20 cellular contexts compared by ENCODE assay signal in genomic region chr5:132763369-132764036, GRCh38. TPM values are rescaled to one million over a fixed set of nuclear protein-coding genes. Genes with fewer than 3 reads are reported as not detected.
A peak's percentile ranks its signal among the peaks of the same experiment; 100 is the strongest.
DNase-seq lines count a peak whose midpoint lies in the region; ATAC-seq, FAIRE-seq and TF ChIP-seq lines count a peak whose summit lies in the region.
"Had no signal": no experiment of that assay in that cellular context is flagged by ENCODE, and none has a peak within 500 bp of the region (broad histone marks: within the 10 kb centered on the region; RNA-seq: fewer than 3 reads in every experiment).

No MANE protein-coding gene starts in this region.

- no peak overlapping the region for H3K4me3 Mint-ChIP-seq in activated CD8-positive, alpha-beta memory T cell treated with anti-CD3 and anti-CD28 coated beads, Interleukin-2, amount 10 ng/mL, durations not matched to agents 7 days and 5 days
- no peak overlapping the region for H3K4me3 Mint-ChIP-seq in endodermal cell
- no peak overlapping the region for H3K4me3 Mint-ChIP-seq in activated naive CD8-positive, alpha-beta T cell treated with anti-CD3 and anti-CD28 coated beads for 36 hours
- H3K4me3 Mint-ChIP-seq: CD8-positive, alpha-beta memory T cell had no signal

- H3K9me3 ChIP-seq in endodermal cell (ENCODE audit: control insufficient read depth, low read length), result no peaks in the 10 kb centered on the region
- no peaks in the 10 kb centered on the region for H3K9me3 ChIP-seq in HepG2 (ENCODE audit: low read length)
- H3K9me3 ChIP-seq: SJCRH30 had no signal

- no peak overlapping the region for H3K27ac Mint-ChIP-seq in activated CD8-positive, alpha-beta memory T cell treated with anti-CD3 and anti-CD28 coated beads, Interleukin-2, amount 10 ng/mL, durations not matched to agents 7 days and 5 days
- H3K27ac Mint-ChIP-seq in endodermal cell, result no peak overlapping the region
- H3K27ac Mint-ChIP-seq in activated naive CD8-positive, alpha-beta T cell treated with anti-CD3 and anti-CD28 coated beads for 36 hours, result no peak overlapping the region

- CTCF ChIA-PET in activated CD8-positive, alpha-beta memory T cell treated with anti-CD3 and anti-CD28 coated beads, Interleukin-2, amount 10 ng/mL, durations not matched to agents 7 days and 5 days (lab: Charles Lee), result interaction anchor here (1.1 kb wide), 1 partner anchor 10 kb away, joined by 3 read pairs; no protein-coding TSS in a partner anchor
- CTCF ChIA-PET in HepG2 (lab: Yijun Ruan, JAX; ENCODE audit: low intra/inter-chr PET ratio, low total read pairs), result no interaction called here

- H3K79me2 ChIP-seq in HepG2 (ENCODE audit: insufficient read depth, low read length), result peaks cover 8% of the 10 kb centered on the region

- in situ Hi-C loops in HepG2 (cut with HindIII; ENCODE audit: extremely low pct_ligation_motif_present, low pct_unique_long_range_greater_than_20kb), result no loop called here

- TF ChIP-seq RAD21 in HepG2 (CRISPR knock-in tag; IDR thresholded peaks at IDR 0.05), result no peak

- peaks cover 8% of the 10 kb centered on the region for H3K36me3 Mint-ChIP-seq in activated CD8-positive, alpha-beta memory T cell treated with anti-CD3 and anti-CD28 coated beads, Interleukin-2, amount 10 ng/mL, durations not matched to agents 7 days and 5 days
- H3K36me3 Mint-ChIP-seq in endodermal cell (ENCODE audit: low read depth), result peaks cover 37% of the 10 kb centered on the region
- no peaks in the 10 kb centered on the region for H3K36me3 Mint-ChIP-seq in activated naive CD8-positive, alpha-beta T cell treated with anti-CD3 and anti-CD28 coated beads for 36 hours

- H3K9ac ChIP-seq in endodermal cell (ENCODE audit: extremely low read depth, low read length, poor library complexity, severe bottlenecking), result no peak overlapping the region
- H3K9ac ChIP-seq in HepG2 (ENCODE audit: insufficient read depth, low read depth, low read length), result no peak overlapping the region

- H3K27ac ChIP-seq in endodermal cell (ENCODE audit: low read depth, low read length) (no peak overlapping the region), substantia nigra (ENCODE audit: low read depth, low read length, poor library complexity, severe bottlenecking) (peak overlapping the region; percentile 40), HepG2 (ENCODE audit: extremely low read length, insufficient read depth, low read length) (no peak overlapping the region)
- H3K27ac ChIP-seq: 22Rv1, SJCRH30 had no signal

- DNase-seq in activated CD8-positive, alpha-beta memory T cell treated with anti-CD3 and anti-CD28 coated beads for 24 hours, result peak; percentile 48
- no peak for DNase-seq in activated CD8-positive, alpha-beta memory T cell treated with anti-CD3 and anti-CD28 coated beads, Interleukin-2, amount 10 ng/mL, durations not matched to agents 7 days and 5 days
- peak; percentile 21 for DNase-seq in H7
- DNase-seq in endodermal cell, result peak; percentile 28
- DNase-seq in substantia nigra (lab: John Stamatoyannopoulos, UW), result no peak
- no peak for DNase-seq in HepG2 (ENCODE audit: low spot score)
- DNase-seq in activated naive CD8-positive, alpha-beta T cell treated with anti-CD3 and anti-CD28 coated beads for 36 hours, result no peak
- DNase-seq: DMS79 treated with DMSO at 0.1 percent for 48 hours, GOT3, NCI-H1417 treated with DMSO at 0.1 percent for 48 hours, NCI-H1930, NCI-H526 treated with DMSO at 0.1 percent for 48 hours, SJCRH30 had no signal

- H3K4me1 Mint-ChIP-seq in activated CD8-positive, alpha-beta memory T cell treated with anti-CD3 and anti-CD28 coated beads, Interleukin-2, amount 10 ng/mL, durations not matched to agents 7 days and 5 days, result no peaks in the 10 kb centered on the region
- no peaks in the 10 kb centered on the region for H3K4me1 Mint-ChIP-seq in endodermal cell
- no peaks in the 10 kb centered on the region for H3K4me1 Mint-ChIP-seq in activated naive CD8-positive, alpha-beta T cell treated with anti-CD3 and anti-CD28 coated beads for 36 hours

- H2AFZ ChIP-seq in HepG2 (ENCODE audit: low read length), result no peak overlapping the region

- no TSS peak for BruUV-seq in HepG2 (replicated peaks; lab: Mats Ljungman, UMichigan)

- H3K4me1 ChIP-seq in endodermal cell (ENCODE audit: control insufficient read depth, insufficient read depth, low read length) (no peaks in the 10 kb centered on the region), HepG2 (ENCODE audit: insufficient read depth, low read length) (no peaks in the 10 kb centered on the region)

- no peaks in the 10 kb centered on the region for H3K27me3 Mint-ChIP-seq in activated CD8-positive, alpha-beta memory T cell treated with anti-CD3 and anti-CD28 coated beads, Interleukin-2, amount 10 ng/mL, durations not matched to agents 7 days and 5 days
- no peaks in the 10 kb centered on the region for H3K27me3 Mint-ChIP-seq in endodermal cell (ENCODE audit: insufficient read depth)
- H3K27me3 Mint-ChIP-seq in activated naive CD8-positive, alpha-beta T cell treated with anti-CD3 and anti-CD28 coated beads for 36 hours, result no peaks in the 10 kb centered on the region

- intact Hi-C loops in HepG2 (cut with micrococcal nuclease; ENCODE audit: unreplicated experiment), result no loop called here

- POLR2A ChIA-PET in HepG2 (lab: Yijun Ruan, JAX), result no interaction called here

- H3K4me3 ChIP-seq in H7 (ENCODE audit: insufficient read depth, low read depth, low read length) (no peak overlapping the region), endodermal cell (ENCODE audit: low read length) (no peak overlapping the region), HepG2 (replicated peaks in 1 of 3; ENCODE audit: insufficient read depth in 1 of 3, low read depth in 2 of 3, low read length in 3 of 3) (no peak overlapping the region)
- H3K4me3 ChIP-seq: K562, SJCRH30 had no signal

- no peak for FAIRE-seq in HepG2 (lab: Jason Lieb, UNC)
- FAIRE-seq: K562 had no signal

- no peak for TF ChIP-seq EP300 in HepG2 (IDR thresholded peaks at IDR 0.05; ENCODE audit: low read depth in 2 of 2, low read length in 2 of 2)
- TF ChIP-seq EP300 in HepG2 (CRISPR knock-in tag; IDR thresholded peaks at IDR 0.05; ENCODE audit: borderline replicate concordance), result no peak

- H3K4me2 ChIP-seq in HepG2 (ENCODE audit: low read depth, low read length), result no peak overlapping the region

- no peak for TF ChIP-seq CTCF in endodermal cell (conservative IDR thresholded peaks at IDR 0.05)
- no peak for TF ChIP-seq CTCF in HepG2 (CRISPR knock-in tag; IDR thresholded peaks at IDR 0.05)

- no peaks in the 10 kb centered on the region for H3K9me3 Mint-ChIP-seq in activated CD8-positive, alpha-beta memory T cell treated with anti-CD3 and anti-CD28 coated beads, Interleukin-2, amount 10 ng/mL, durations not matched to agents 7 days and 5 days (ENCODE audit: low read depth)
- no peaks in the 10 kb centered on the region for H3K9me3 Mint-ChIP-seq in endodermal cell
- H3K9me3 Mint-ChIP-seq in activated naive CD8-positive, alpha-beta T cell treated with anti-CD3 and anti-CD28 coated beads for 36 hours, result no peaks in the 10 kb centered on the region
- H3K9me3 Mint-ChIP-seq: CD8-positive, alpha-beta memory T cell had no signal

- no peaks in the 10 kb centered on the region for H4K20me1 ChIP-seq in HepG2 (ENCODE audit: insufficient read depth, low read length)

- H3K36me3 ChIP-seq in H7 (replicated peaks; ENCODE audit: control insufficient read depth, insufficient read depth, low read length) (peaks cover 3% of the 10 kb centered on the region), endodermal cell (ENCODE audit: control insufficient read depth, insufficient read depth, low read length) (peaks cover 28% of the 10 kb centered on the region), HepG2 (replicated peaks in 1 of 2; ENCODE audit: control insufficient read depth in 1 of 2, insufficient read depth in 2 of 2, low read length in 2 of 2) (peaks cover 20 to 65% of the 10 kb centered on the region in 2 experiments; a peak in 4 of 5 replicates)
- H3K36me3 ChIP-seq: SJCRH30 had no signal

- TF ChIP-seq POLR2A in HepG2 (IDR thresholded peaks at IDR 0.05; ENCODE audit: insufficient read depth in 1 of 2, low read depth in 2 of 2, low read length in 2 of 2), result no peak

- H3K27me3 ChIP-seq in H7 (ENCODE audit: control insufficient read depth, insufficient read depth, low read length), result no peaks in the 10 kb centered on the region
- no peaks in the 10 kb centered on the region for H3K27me3 ChIP-seq in endodermal cell (ENCODE audit: control insufficient read depth, insufficient read depth, low read length, poor library complexity, severe bottlenecking)
- H3K27me3 ChIP-seq in HepG2 (ENCODE audit: control insufficient read depth in 1 of 2, insufficient read depth in 2 of 2, low read length in 2 of 2), result no peaks in the 10 kb centered on the region
- H3K27me3 ChIP-seq: SJCRH30 had no signal

- 93 to 97% methylated on average over 17 of the region's 17 CpGs for WGBS in endodermal cell (ENCODE audit: insufficient coverage in 1 of 2, insufficient read length in 1 of 2), 2 experiments
- 96% methylated on average over 16 of the region's 17 CpGs for WGBS in HepG2 (ENCODE audit: low lambda C conversion rate)

- ATAC-seq in activated CD8-positive, alpha-beta memory T cell treated with anti-CD3 and anti-CD28 coated beads, Interleukin-2, amount 10 ng/mL, durations not matched to agents 7 days and 5 days, result no peak
- ATAC-seq in HepG2 (no peak), GM18867 (IDR thresholded peaks at IDR 0.05; ENCODE audit: unreplicated experiment) (no peak)
- ATAC-seq: K562 had no signal

RNA-seq across cellular contexts. Expression of gene SEPTIN8, which starts 13.5 kb away (rescaled TPM):
- total RNA-seq in activated CD8-positive, alpha-beta memory T cell treated with anti-CD3 and anti-CD28 coated beads, Interleukin-2, amount 10 ng/mL, durations not matched to agents 7 days and 5 days, result 10 to 100 TPM; 43.7 to 57.3 TPM
- 10.5 and 12.4 TPM in 2 replicates for total RNA-seq in H7 (2014; rRNA removed; shearing (Covaris generic))
- total RNA-seq in endodermal cell (10 to 100 TPM; 49.0 to 56.7 TPM), HepG2 (2016; rRNA removed; fragmentation: Illumina TruSeq; extraction: Trizol) (49.9 and 50.7 TPM in 2 replicates)
- polyA plus RNA-seq in endodermal cell (2013, experiment 1 of 2), result 44.7 TPM
- 40.8 TPM for polyA plus RNA-seq in endodermal cell (2013, experiment 2 of 2)
- 13.3 and 15.3 TPM in 2 replicates for total RNA-seq in HepG2 (2016; cell fraction: cytosol; rRNA removed; fragmentation: Illumina TruSeq; extraction: Trizol; ENCODE audit: low read depth)
- 44.4 and 46.1 TPM in 2 replicates for total RNA-seq in HepG2 (2016; cell fraction: insoluble cytoplasmic fraction; rRNA removed; fragmentation: Illumina TruSeq; extraction: Trizol)
- total RNA-seq in HepG2 (2016; cell fraction: membrane; rRNA removed; fragmentation: Illumina TruSeq; extraction: Trizol), result 36.1 and 39.7 TPM in 2 replicates
- 44.2 and 49.8 TPM in 2 replicates for total RNA-seq in HepG2 (2016; cell fraction: nucleus; rRNA removed; fragmentation: Illumina TruSeq; extraction: Trizol)
- polyA plus RNA-seq in HepG2 (2011; rRNA removed), result 41.4 and 52.4 TPM in 2 replicates
- polyA plus RNA-seq in HepG2 (2011; cell fraction: cytosol; rRNA removed), result 28.0 and 28.2 TPM in 2 replicates
- polyA plus RNA-seq in HepG2 (2011; cell fraction: nucleus; rRNA removed), result 111 and 114 TPM in 2 replicates
- polyA plus RNA-seq in HepG2 (2012), result 25.3 and 37.5 TPM in 2 replicates
- polyA plus RNA-seq in HepG2 (2016; cell fraction: cytosol; fragmentation: Illumina TruSeq; extraction: Trizol; ENCODE audit: low read depth), result 13.8 and 15.1 TPM in 2 replicates
- 42.4 and 53.4 TPM in 2 replicates for polyA plus RNA-seq in HepG2 (2016; cell fraction: insoluble cytoplasmic fraction; fragmentation: Illumina TruSeq; extraction: Trizol; ENCODE audit: low read depth)
- polyA plus RNA-seq in HepG2 (2016; cell fraction: membrane; fragmentation: Illumina TruSeq; extraction: Trizol; ENCODE audit: low read depth), result 26.2 and 28.3 TPM in 2 replicates
- 65.8 and 78.0 TPM in 2 replicates for polyA plus RNA-seq in HepG2 (2016; cell fraction: nucleus; fragmentation: Illumina TruSeq; extraction: Trizol; ENCODE audit: insufficient read depth, low read depth)
- polyA minus RNA-seq in HepG2 (2011; rRNA and poly(A)+ RNA removed; ENCODE audit: low replicate concordance), result 18.7 and 34.8 TPM in 2 replicates
- 17.4 TPM in 2 replicates for polyA minus RNA-seq in HepG2 (2011; cell fraction: cytosol; rRNA and poly(A)+ RNA removed)
- polyA minus RNA-seq in HepG2 (2011; cell fraction: nucleus; rRNA and poly(A)+ RNA removed), result 40.3 and 47.5 TPM in 2 replicates
- total RNA-seq in activated naive CD8-positive, alpha-beta T cell treated with anti-CD3 and anti-CD28 coated beads for 36 hours, result 10 to 100 TPM; 21.2 to 22.2 TPM

RNA-seq across cellular contexts. Expression of gene CCNI2, which starts 16.3 kb away (rescaled TPM):
- 10 to 100 TPM; 16.7 to 52.5 TPM for total RNA-seq in activated CD8-positive, alpha-beta memory T cell treated with anti-CD3 and anti-CD28 coated beads, Interleukin-2, amount 10 ng/mL, durations not matched to agents 7 days and 5 days
- total RNA-seq in H7 (2014; rRNA removed; shearing (Covaris generic)), result 0.07 and 0.18 TPM in 2 replicates
- total RNA-seq in endodermal cell (1 to 10 TPM; 1.2 to 1.3 TPM), HepG2 (2016; rRNA removed; fragmentation: Illumina TruSeq; extraction: Trizol) (not detected in 2 replicates)
- polyA plus RNA-seq in endodermal cell (2013, experiment 1 of 2), result 0.21 TPM
- not detected for polyA plus RNA-seq in endodermal cell (2013, experiment 2 of 2)
- not detected in 2 replicates for total RNA-seq in HepG2 (2016; cell fraction: cytosol; rRNA removed; fragmentation: Illumina TruSeq; extraction: Trizol; ENCODE audit: low read depth)
- total RNA-seq in HepG2 (2016; cell fraction: insoluble cytoplasmic fraction; rRNA removed; fragmentation: Illumina TruSeq; extraction: Trizol), result not detected in 2 replicates
- total RNA-seq in HepG2 (2016; cell fraction: membrane; rRNA removed; fragmentation: Illumina TruSeq; extraction: Trizol), result not detected in 2 replicates
- total RNA-seq in HepG2 (2016; cell fraction: nucleus; rRNA removed; fragmentation: Illumina TruSeq; extraction: Trizol), result not detected in 2 replicates
- polyA plus RNA-seq in HepG2 (2011; rRNA removed), result 0.03 TPM in 1 of 2 replicates, not detected in the other
- polyA plus RNA-seq in HepG2 (2011; cell fraction: cytosol; rRNA removed), result not detected in 2 replicates
- polyA plus RNA-seq in HepG2 (2011; cell fraction: nucleus; rRNA removed), result not detected in 2 replicates
- 0.86 and 1.2 TPM in 2 replicates for polyA plus RNA-seq in HepG2 (2012)
- not detected in 2 replicates for polyA plus RNA-seq in HepG2 (2016; cell fraction: cytosol; fragmentation: Illumina TruSeq; extraction: Trizol; ENCODE audit: low read depth)
- not detected in 2 replicates for polyA plus RNA-seq in HepG2 (2016; cell fraction: insoluble cytoplasmic fraction; fragmentation: Illumina TruSeq; extraction: Trizol; ENCODE audit: low read depth)
- polyA plus RNA-seq in HepG2 (2016; cell fraction: membrane; fragmentation: Illumina TruSeq; extraction: Trizol; ENCODE audit: low read depth), result not detected in 2 replicates
- polyA plus RNA-seq in HepG2 (2016; cell fraction: nucleus; fragmentation: Illumina TruSeq; extraction: Trizol; ENCODE audit: insufficient read depth, low read depth), result not detected in 2 replicates
- not detected in 2 replicates for polyA minus RNA-seq in HepG2 (2011; rRNA and poly(A)+ RNA removed; ENCODE audit: low replicate concordance)
- polyA minus RNA-seq in HepG2 (2011; cell fraction: cytosol; rRNA and poly(A)+ RNA removed), result not detected in 2 replicates
- not detected in 2 replicates for polyA minus RNA-seq in HepG2 (2011; cell fraction: nucleus; rRNA and poly(A)+ RNA removed)
- 1 to 10 TPM; 6.9 to 8.4 TPM for total RNA-seq in activated naive CD8-positive, alpha-beta T cell treated with anti-CD3 and anti-CD28 coated beads for 36 hours
- total RNA-seq: OCI-LY7, RPMI7951, SJCRH30 had no signal
- polyA plus RNA-seq: BJ had no signal

RNA-seq across cellular contexts. Expression of gene KIF3A, which starts 26.2 kb away (rescaled TPM):
- 10 to 100 TPM; 18.2 to 38.8 TPM for total RNA-seq in activated CD8-positive, alpha-beta memory T cell treated with anti-CD3 and anti-CD28 coated beads, Interleukin-2, amount 10 ng/mL, durations not matched to agents 7 days and 5 days
- 2.7 and 3.2 TPM in 2 replicates for total RNA-seq in H7 (2014; rRNA removed; shearing (Covaris generic))
- total RNA-seq in endodermal cell (10 to 100 TPM; 19.6 to 25.2 TPM), HepG2 (2016; rRNA removed; fragmentation: Illumina TruSeq; extraction: Trizol) (8.4 and 11.3 TPM in 2 replicates)
- polyA plus RNA-seq in endodermal cell (2013, experiment 1 of 2), result 14.6 TPM
- polyA plus RNA-seq in endodermal cell (2013, experiment 2 of 2), result 14.7 TPM
- total RNA-seq in HepG2 (2016; cell fraction: cytosol; rRNA removed; fragmentation: Illumina TruSeq; extraction: Trizol; ENCODE audit: low read depth), result 2.8 and 3.1 TPM in 2 replicates
- total RNA-seq in HepG2 (2016; cell fraction: insoluble cytoplasmic fraction; rRNA removed; fragmentation: Illumina TruSeq; extraction: Trizol), result 7.5 and 11.1 TPM in 2 replicates
- total RNA-seq in HepG2 (2016; cell fraction: membrane; rRNA removed; fragmentation: Illumina TruSeq; extraction: Trizol), result 1.5 and 2.4 TPM in 2 replicates
- total RNA-seq in HepG2 (2016; cell fraction: nucleus; rRNA removed; fragmentation: Illumina TruSeq; extraction: Trizol), result 7.2 and 8.7 TPM in 2 replicates
- 2.3 TPM in 2 replicates for polyA plus RNA-seq in HepG2 (2011; rRNA removed)
- 0.91 and 1.5 TPM in 2 replicates for polyA plus RNA-seq in HepG2 (2011; cell fraction: cytosol; rRNA removed)
- 2.0 and 3.9 TPM in 2 replicates for polyA plus RNA-seq in HepG2 (2011; cell fraction: nucleus; rRNA removed)
- polyA plus RNA-seq in HepG2 (2012), result 3.5 and 4.3 TPM in 2 replicates
- polyA plus RNA-seq in HepG2 (2016; cell fraction: cytosol; fragmentation: Illumina TruSeq; extraction: Trizol; ENCODE audit: low read depth), result 0.07 and 0.16 TPM in 2 replicates
- 5.7 and 6.8 TPM in 2 replicates for polyA plus RNA-seq in HepG2 (2016; cell fraction: insoluble cytoplasmic fraction; fragmentation: Illumina TruSeq; extraction: Trizol; ENCODE audit: low read depth)
- 0.19 and 0.44 TPM in 2 replicates for polyA plus RNA-seq in HepG2 (2016; cell fraction: membrane; fragmentation: Illumina TruSeq; extraction: Trizol; ENCODE audit: low read depth)
- 7.8 and 14.1 TPM in 2 replicates for polyA plus RNA-seq in HepG2 (2016; cell fraction: nucleus; fragmentation: Illumina TruSeq; extraction: Trizol; ENCODE audit: insufficient read depth, low read depth)
- polyA minus RNA-seq in HepG2 (2011; rRNA and poly(A)+ RNA removed; ENCODE audit: low replicate concordance), result 0.86 and 1.3 TPM in 2 replicates
- 1.4 and 4.2 TPM in 2 replicates for polyA minus RNA-seq in HepG2 (2011; cell fraction: cytosol; rRNA and poly(A)+ RNA removed)
- polyA minus RNA-seq in HepG2 (2011; cell fraction: nucleus; rRNA and poly(A)+ RNA removed), result 9.7 TPM in 2 replicates
- total RNA-seq in activated naive CD8-positive, alpha-beta T cell treated with anti-CD3 and anti-CD28 coated beads for 36 hours, result 10 to 100 TPM; 10.7 to 11.1 TPM

RNA-seq across cellular contexts. Expression of gene SOWAHA, which starts 49.6 kb away (rescaled TPM):
- total RNA-seq in activated CD8-positive, alpha-beta memory T cell treated with anti-CD3 and anti-CD28 coated beads, Interleukin-2, amount 10 ng/mL, durations not matched to agents 7 days and 5 days, result under 1 TPM in 1 of 2 experiments, not detected in 1; 0.42 TPM
- total RNA-seq in H7 (2014; rRNA removed; shearing (Covaris generic)), result 0.21 TPM in 1 of 2 replicates, not detected in the other
- total RNA-seq in endodermal cell (under 1 TPM in 1 of 2 donors, not detected in 1; 0.13 TPM), HepG2 (2016; rRNA removed; fragmentation: Illumina TruSeq; extraction: Trizol) (1.9 and 2.0 TPM in 2 replicates)
- not detected for polyA plus RNA-seq in endodermal cell (2013, experiment 1 of 2)
- polyA plus RNA-seq in endodermal cell (2013, experiment 2 of 2), result not detected
- total RNA-seq in HepG2 (2016; cell fraction: cytosol; rRNA removed; fragmentation: Illumina TruSeq; extraction: Trizol; ENCODE audit: low read depth), result 0.35 and 0.40 TPM in 2 replicates
- 2.0 and 2.2 TPM in 2 replicates for total RNA-seq in HepG2 (2016; cell fraction: insoluble cytoplasmic fraction; rRNA removed; fragmentation: Illumina TruSeq; extraction: Trizol)
- 1.4 and 1.6 TPM in 2 replicates for total RNA-seq in HepG2 (2016; cell fraction: membrane; rRNA removed; fragmentation: Illumina TruSeq; extraction: Trizol)
- total RNA-seq in HepG2 (2016; cell fraction: nucleus; rRNA removed; fragmentation: Illumina TruSeq; extraction: Trizol), result 1.1 and 1.6 TPM in 2 replicates
- polyA plus RNA-seq in HepG2 (2011; rRNA removed), result 0.82 and 0.95 TPM in 2 replicates
- 0.88 and 1.0 TPM in 2 replicates for polyA plus RNA-seq in HepG2 (2011; cell fraction: cytosol; rRNA removed)
- polyA plus RNA-seq in HepG2 (2011; cell fraction: nucleus; rRNA removed), result 0.57 and 0.77 TPM in 2 replicates
- 0.73 and 0.79 TPM in 2 replicates for polyA plus RNA-seq in HepG2 (2012)
- polyA plus RNA-seq in HepG2 (2016; cell fraction: cytosol; fragmentation: Illumina TruSeq; extraction: Trizol; ENCODE audit: low read depth), result 0.28 and 0.41 TPM in 2 replicates
- polyA plus RNA-seq in HepG2 (2016; cell fraction: insoluble cytoplasmic fraction; fragmentation: Illumina TruSeq; extraction: Trizol; ENCODE audit: low read depth), result 2.7 and 2.9 TPM in 2 replicates
- polyA plus RNA-seq in HepG2 (2016; cell fraction: membrane; fragmentation: Illumina TruSeq; extraction: Trizol; ENCODE audit: low read depth), result 1.2 and 1.3 TPM in 2 replicates
- 1.7 and 1.8 TPM in 2 replicates for polyA plus RNA-seq in HepG2 (2016; cell fraction: nucleus; fragmentation: Illumina TruSeq; extraction: Trizol; ENCODE audit: insufficient read depth, low read depth)
- polyA minus RNA-seq in HepG2 (2011; rRNA and poly(A)+ RNA removed; ENCODE audit: low replicate concordance), result 2.2 TPM in 1 of 2 replicates, not detected in the other
- 0.49 and 1.1 TPM in 2 replicates for polyA minus RNA-seq in HepG2 (2011; cell fraction: cytosol; rRNA and poly(A)+ RNA removed)
- polyA minus RNA-seq in HepG2 (2011; cell fraction: nucleus; rRNA and poly(A)+ RNA removed), result 0.62 and 0.64 TPM in 2 replicates
- under 1 TPM in 1 of 2 experiments, not detected in 1; 0.06 TPM for total RNA-seq in activated naive CD8-positive, alpha-beta T cell treated with anti-CD3 and anti-CD28 coated beads for 36 hours
- total RNA-seq: K562, OCI-LY7, RPMI7951 had no signal
- polyA plus RNA-seq: BJ; CD8-positive, alpha-beta memory T cell; K562 had no signal

Comparison
In these comparisons a context has a peak if more than half of its experiments do, and no peak if none do; other contexts are left out.
1. DNase-seq: peak in activated CD8-positive, alpha-beta memory T cell treated with anti-CD3 and anti-CD28 coated beads for 24 hours (single experiment), H7 (single experiment) and endodermal cell (single experiment); none in activated CD8-positive, alpha-beta memory T cell treated with anti-CD3 and anti-CD28 coated beads, Interleukin-2, amount 10 ng/mL, durations not matched to agents 7 days and 5 days (single experiment), substantia nigra (0 of 49), HepG2 (single experiment) and activated naive CD8-positive, alpha-beta T cell treated with anti-CD3 and anti-CD28 coated beads for 36 hours (single experiment).